ENCODE assay signal across 6 cellular contexts in genomic region chr9:32380944-32381343, GRCh38.
"Had no signal": no experiment of that assay in that cellular context is flagged by ENCODE, and none has a peak within 500 bp of the region (broad histone marks: within the 10 kb centered on the region; RNA-seq: fewer than 3 reads in every experiment).

No MANE protein-coding gene starts in this region.

- H3K36me3 Mint-ChIP-seq: IgD-negative memory B cell had no signal

- ATAC-seq: K562 had no signal

- H3K4me3 ChIP-seq: K562 had no signal

- H3K9me3 Mint-ChIP-seq: IgD-negative memory B cell had no signal

- H3K27ac ChIP-seq: HL-60 had no signal

- FAIRE-seq: HTR-8/SVneo, K562 had no signal

- DNase-seq: IMR-90, KBM-7 had no signal
